In genomic region chr11:6526411-6527135, GRCh38 we compare ENCODE assay signal across 13 cellular contexts. TPM values are rescaled to one million over a fixed set of nuclear protein-coding genes. Genes with fewer than 3 reads are reported as not detected.
DNase-seq lines count a peak whose midpoint lies in the region; ATAC-seq and TF ChIP-seq lines count a peak whose summit lies in the region.
"Had no signal": no experiment of that assay in that cellular context is flagged by ENCODE, and none has a peak within 500 bp of the region (broad histone marks: within the 10 kb centered on the region; RNA-seq: fewer than 3 reads in every experiment).

No MANE protein-coding gene starts in this region.

- H3K27ac ChIP-seq in hepatocyte, result no peak overlapping the region
- H3K27ac ChIP-seq: cardiac muscle cell, epithelial cell of prostate had no signal

- no peaks in the 10 kb centered on the region for H4K20me1 ChIP-seq in hepatocyte (ENCODE audit: insufficient read depth, poor library complexity, severe bottlenecking)

- no peaks in the 10 kb centered on the region for H3K9me3 ChIP-seq in hepatocyte (ENCODE audit: low read depth)

- H3K9me3 Mint-ChIP-seq in activated T-helper 2 cell treated with anti-CD3 and anti-CD28 coated beads, Interferon-gamma antibody, Interleukin-2, Interleukin-4, amounts not matched to agents 10 μg/mL and 5 μg/mL and 100 μg/mL, durations not matched to agents 14 hours and 24 hours and 36 hours, result no peaks in the 10 kb centered on the region

- H3K36me3 Mint-ChIP-seq in activated T-helper 2 cell treated with anti-CD3 and anti-CD28 coated beads, Interferon-gamma antibody, Interleukin-2, Interleukin-4, amounts not matched to agents 10 μg/mL and 5 μg/mL and 100 μg/mL, durations not matched to agents 14 hours and 24 hours and 36 hours (ENCODE audit: low read depth), result peaks cover 39% of the 10 kb centered on the region

- DNase-seq in AG10803 (ENCODE audit: low read depth), result peak; percentile 13
- DNase-seq in activated T-helper 2 cell treated with anti-CD3 and anti-CD28 coated beads, Interferon-gamma antibody, Interleukin-2, Interleukin-4, amounts not matched to agents 10 μg/mL and 5 μg/mL and 100 μg/mL, durations not matched to agents 14 hours and 24 hours and 36 hours (ENCODE audit: low spot score), result no peak
- no peak for DNase-seq in MV-4-11 (lab: John Stamatoyannopoulos, UW)
- DNase-seq in hepatocyte (ENCODE audit: low spot score), result no peak
- DNase-seq in activated CD4-positive, CD25-positive, alpha-beta regulatory T cell (lab: John Stamatoyannopoulos, UW), result no peak
- no peak for DNase-seq in pons (ENCODE audit: low spot score)
- DNase-seq: AML-193, mesendoderm, NCI-H226 had no signal

- no peak overlapping the region for H2AFZ ChIP-seq in hepatocyte

- 94% methylated on average over 3 of the region's 3 CpGs for WGBS in hepatocyte (ENCODE audit: low lambda C conversion rate, missing lambda C conversion rate)

- no peak overlapping the region for H3K4me3 ChIP-seq in AG10803 (ENCODE audit: low read length)
- no peak overlapping the region for H3K4me3 ChIP-seq in hepatocyte
- H3K4me3 ChIP-seq: cardiac muscle cell had no signal

- H3K36me3 ChIP-seq in hepatocyte (replicated peaks; ENCODE audit: insufficient read depth, low read depth), result no peaks in the 10 kb centered on the region

- ATAC-seq in GM18858 (IDR thresholded peaks at IDR 0.05; ENCODE audit: unreplicated experiment), result peak; percentile 66
- ATAC-seq in HG02870 (IDR thresholded peaks at IDR 0.05; ENCODE audit: unreplicated experiment), result peak; percentile 55

- H3K4me2 ChIP-seq in hepatocyte, result no peak overlapping the region

- H3K9me2 ChIP-seq in hepatocyte (replicated peaks; ENCODE audit: insufficient read depth), result no peaks in the 10 kb centered on the region

- H3K4me1 Mint-ChIP-seq in activated T-helper 2 cell treated with anti-CD3 and anti-CD28 coated beads, Interferon-gamma antibody, Interleukin-2, Interleukin-4, amounts not matched to agents 10 μg/mL and 5 μg/mL and 100 μg/mL, durations not matched to agents 14 hours and 24 hours and 36 hours (ENCODE audit: low read depth), result peaks cover 36% of the 10 kb centered on the region

- H3K79me2 ChIP-seq in hepatocyte, result no peaks in the 10 kb centered on the region

- TF ChIP-seq CTCF in AG10803 (conservative IDR thresholded peaks at IDR 0.05; ENCODE audit: low read length), result no peak
- TF ChIP-seq CTCF in hepatocyte (IDR thresholded peaks at IDR 0.05; ENCODE audit: poor library complexity), result no peak

- H3K4me3 Mint-ChIP-seq in activated T-helper 2 cell treated with anti-CD3 and anti-CD28 coated beads, Interferon-gamma antibody, Interleukin-2, Interleukin-4, amounts not matched to agents 10 μg/mL and 5 μg/mL and 100 μg/mL, durations not matched to agents 14 hours and 24 hours and 36 hours (ENCODE audit: low read depth), result peak overlapping the region; percentile 58

- intact Hi-C loops in activated T-helper 2 cell treated with anti-CD3 and anti-CD28 coated beads, Interferon-gamma antibody, Interleukin-2, Interleukin-4, amounts not matched to agents 10 μg/mL and 5 μg/mL and 100 μg/mL, durations not matched to agents 14 hours and 24 hours and 36 hours (cut with micrococcal nuclease), result no loop called here

- peaks cover 10% of the 10 kb centered on the region for H3K4me1 ChIP-seq in hepatocyte (ENCODE audit: insufficient read depth)

- no peaks in the 10 kb centered on the region for H3K27me3 ChIP-seq in hepatocyte
- H3K27me3 ChIP-seq: cardiac muscle cell had no signal

- H3K27ac Mint-ChIP-seq in activated T-helper 2 cell treated with anti-CD3 and anti-CD28 coated beads, Interferon-gamma antibody, Interleukin-2, Interleukin-4, amounts not matched to agents 10 μg/mL and 5 μg/mL and 100 μg/mL, durations not matched to agents 14 hours and 24 hours and 36 hours, result peak overlapping the region; percentile 81

- H3K27me3 Mint-ChIP-seq in activated T-helper 2 cell treated with anti-CD3 and anti-CD28 coated beads, Interferon-gamma antibody, Interleukin-2, Interleukin-4, amounts not matched to agents 10 μg/mL and 5 μg/mL and 100 μg/mL, durations not matched to agents 14 hours and 24 hours and 36 hours (ENCODE audit: low read depth), result no peaks in the 10 kb centered on the region

RNA-seq across cellular contexts. Expression of gene DNHD1, which starts 29.5 kb away (rescaled TPM):
- total RNA-seq in activated T-helper 2 cell treated with anti-CD3 and anti-CD28 coated beads, Interferon-gamma antibody, Interleukin-2, Interleukin-4, amounts not matched to agents 10 μg/mL and 5 μg/mL and 100 μg/mL, durations not matched to agents 14 hours and 24 hours and 36 hours, result 27.5 and 28.8 TPM in 2 replicates
- total RNA-seq in hepatocyte, result 7.3 and 8.1 TPM in 2 replicates
- 7.1 and 7.9 TPM in 2 replicates for polyA plus RNA-seq in hepatocyte

RNA-seq across cellular contexts. Expression of gene TIMM10B, which starts 45.3 kb away (rescaled TPM):
- total RNA-seq in activated T-helper 2 cell treated with anti-CD3 and anti-CD28 coated beads, Interferon-gamma antibody, Interleukin-2, Interleukin-4, amounts not matched to agents 10 μg/mL and 5 μg/mL and 100 μg/mL, durations not matched to agents 14 hours and 24 hours and 36 hours, result 42.9 and 43.0 TPM in 2 replicates
- 56.3 and 68.0 TPM in 2 replicates for total RNA-seq in hepatocyte
- polyA plus RNA-seq in hepatocyte, result 52.1 and 65.8 TPM in 2 replicates

RNA-seq across cellular contexts. Expression of gene ARFIP2, which starts 45.4 kb away (rescaled TPM):
- total RNA-seq in activated T-helper 2 cell treated with anti-CD3 and anti-CD28 coated beads, Interferon-gamma antibody, Interleukin-2, Interleukin-4, amounts not matched to agents 10 μg/mL and 5 μg/mL and 100 μg/mL, durations not matched to agents 14 hours and 24 hours and 36 hours, result 46.8 and 48.6 TPM in 2 replicates
- total RNA-seq in hepatocyte, result 78.0 and 90.1 TPM in 2 replicates
- polyA plus RNA-seq in hepatocyte, result 94.9 and 108 TPM in 2 replicates

RNA-seq across cellular contexts. Expression of gene TRIM3, which starts 52.8 kb away (rescaled TPM):
- 3.6 and 6.8 TPM in 2 replicates for total RNA-seq in activated T-helper 2 cell treated with anti-CD3 and anti-CD28 coated beads, Interferon-gamma antibody, Interleukin-2, Interleukin-4, amounts not matched to agents 10 μg/mL and 5 μg/mL and 100 μg/mL, durations not matched to agents 14 hours and 24 hours and 36 hours
- total RNA-seq in hepatocyte, result 18.1 and 26.2 TPM in 2 replicates
- polyA plus RNA-seq in hepatocyte, result 31.6 and 35.5 TPM in 2 replicates
